ENCODE assay signal across 11 cellular contexts in genomic region chr13:46071590-46072249, GRCh38. TPM values are rescaled to one million over a fixed set of nuclear protein-coding genes. Genes with fewer than 3 reads are reported as not detected.
DNase-seq lines count a peak whose midpoint lies in the region; ATAC-seq and TF ChIP-seq lines count a peak whose summit lies in the region.
"Had no signal": no experiment of that assay in that cellular context is flagged by ENCODE, and none has a peak within 500 bp of the region (broad histone marks: within the 10 kb centered on the region; RNA-seq: fewer than 3 reads in every experiment).

No MANE protein-coding gene starts in this region.

- no peak overlapping the region for H2AFZ ChIP-seq in OCI-LY1 (ENCODE audit: low read length)

- H3K27ac ChIP-seq in OCI-LY1 (ENCODE audit: low read depth, low read length, poor library complexity, severe bottlenecking) = no peak overlapping the region
- H3K27ac ChIP-seq: adrenal gland had no signal

- H3F3A ChIP-seq in OCI-LY1 (ENCODE audit: insufficient read depth, low read length) = no peaks in the 10 kb centered on the region

- H3K9me2 ChIP-seq in OCI-LY1 (ENCODE audit: low read depth, low read length) = no peaks in the 10 kb centered on the region

- peak; percentile 95 for ATAC-seq in HG02884 (IDR thresholded peaks at IDR 0.05; ENCODE audit: unreplicated experiment)
- no peak for ATAC-seq in effector memory CD8-positive, alpha-beta T cell (replicated peaks)

- H3K4me3 ChIP-seq in BE2C (ENCODE audit: low read depth, low read length) = no peak overlapping the region
- no peak overlapping the region for H3K4me3 ChIP-seq in OCI-LY1 (ENCODE audit: low read depth, low read length, poor library complexity, severe bottlenecking)
- H3K4me3 ChIP-seq: adrenal gland had no signal

- H3K9me3 ChIP-seq in BE2C (no peaks in the 10 kb centered on the region), OCI-LY1 (ENCODE audit: low read length) (no peaks in the 10 kb centered on the region)
- H3K9me3 ChIP-seq: adrenal gland had no signal

- H3K36me3 Mint-ChIP-seq in effector memory CD8-positive, alpha-beta T cell (ENCODE audit: insufficient read depth) = no peaks in the 10 kb centered on the region

- no peak overlapping the region for H3K27ac Mint-ChIP-seq in effector memory CD8-positive, alpha-beta T cell
- H3K27ac Mint-ChIP-seq: nephron had no signal

- H4K20me1 ChIP-seq in OCI-LY1 (ENCODE audit: insufficient read depth, low read length) = no peaks in the 10 kb centered on the region

- H3K4me1 Mint-ChIP-seq in effector memory CD8-positive, alpha-beta T cell (ENCODE audit: low read depth in 2 of 2) = no peaks in the 10 kb centered on the region
- H3K4me1 Mint-ChIP-seq: nephron had no signal

- DNase-seq in BE2C (no peak), GM19240 (ENCODE audit: insufficient read length, low spot score) (peak; percentile 45), RKO (ENCODE audit: low spot score) (no peak), nucleus accumbens (lab: John Stamatoyannopoulos, UW) (no peak), D341Med (ENCODE audit: low spot score) (no peak)
- no peak for DNase-seq in effector memory CD8-positive, alpha-beta T cell
- DNase-seq: adrenal gland, NCI-H2081 had no signal

- H3K27me3 ChIP-seq in BE2C (no peaks in the 10 kb centered on the region), OCI-LY1 (ENCODE audit: insufficient read depth, low read length) (no peaks in the 10 kb centered on the region)
- H3K27me3 ChIP-seq: adrenal gland had no signal

- no peak overlapping the region for H3K4me2 ChIP-seq in OCI-LY1 (ENCODE audit: low read length)

- H3K9ac ChIP-seq in OCI-LY1 (ENCODE audit: low read length) = no peak overlapping the region

- H3K4me1 ChIP-seq in BE2C (no peaks in the 10 kb centered on the region), OCI-LY1 (ENCODE audit: insufficient read depth, low read length, severe bottlenecking) (no peaks in the 10 kb centered on the region)
- H3K4me1 ChIP-seq: adrenal gland had no signal

- TF ChIP-seq CTCF in BE2C (IDR thresholded peaks at IDR 0.05; ENCODE audit: low read depth, low read length) = peak; percentile 13; the same call in 1 of the 2 replicates
- peak; percentile 32; the same call in 1 of the 2 replicates for TF ChIP-seq CTCF in OCI-LY1 (IDR thresholded peaks at IDR 0.05; ENCODE audit: low read length)

- H3K4me3 Mint-ChIP-seq in effector memory CD8-positive, alpha-beta T cell = no peak overlapping the region
- H3K4me3 Mint-ChIP-seq: nephron had no signal

- peaks cover 0 to 11% of the 10 kb centered on the region in 2 donors for H3K27me3 Mint-ChIP-seq in effector memory CD8-positive, alpha-beta T cell

- H3K36me3 ChIP-seq in BE2C = no peaks in the 10 kb centered on the region
- no peaks in the 10 kb centered on the region for H3K36me3 ChIP-seq in OCI-LY1 (ENCODE audit: insufficient read depth, low read length)
- H3K36me3 ChIP-seq: adrenal gland had no signal

- no peaks in the 10 kb centered on the region for H3K9me3 Mint-ChIP-seq in effector memory CD8-positive, alpha-beta T cell

- H3K79me2 ChIP-seq in OCI-LY1 (ENCODE audit: insufficient read depth, low read length) = no peaks in the 10 kb centered on the region

RNA-seq across cellular contexts. Expression of gene ZC3H13, which starts 19.2 kb away (rescaled TPM):
- polyA plus RNA-seq in BE2C (2012; ENCODE audit: insufficient read depth, insufficient read length, low read depth) = 32.1 TPM

RNA-seq across cellular contexts. Expression of gene CPB2, which starts 33.1 kb away (rescaled TPM):
- polyA plus RNA-seq in BE2C (2012; ENCODE audit: insufficient read depth, insufficient read length, low read depth) = not detected
